Comparison of ENCODE assay signal across 8 cellular contexts in the genomic region with DNA sequence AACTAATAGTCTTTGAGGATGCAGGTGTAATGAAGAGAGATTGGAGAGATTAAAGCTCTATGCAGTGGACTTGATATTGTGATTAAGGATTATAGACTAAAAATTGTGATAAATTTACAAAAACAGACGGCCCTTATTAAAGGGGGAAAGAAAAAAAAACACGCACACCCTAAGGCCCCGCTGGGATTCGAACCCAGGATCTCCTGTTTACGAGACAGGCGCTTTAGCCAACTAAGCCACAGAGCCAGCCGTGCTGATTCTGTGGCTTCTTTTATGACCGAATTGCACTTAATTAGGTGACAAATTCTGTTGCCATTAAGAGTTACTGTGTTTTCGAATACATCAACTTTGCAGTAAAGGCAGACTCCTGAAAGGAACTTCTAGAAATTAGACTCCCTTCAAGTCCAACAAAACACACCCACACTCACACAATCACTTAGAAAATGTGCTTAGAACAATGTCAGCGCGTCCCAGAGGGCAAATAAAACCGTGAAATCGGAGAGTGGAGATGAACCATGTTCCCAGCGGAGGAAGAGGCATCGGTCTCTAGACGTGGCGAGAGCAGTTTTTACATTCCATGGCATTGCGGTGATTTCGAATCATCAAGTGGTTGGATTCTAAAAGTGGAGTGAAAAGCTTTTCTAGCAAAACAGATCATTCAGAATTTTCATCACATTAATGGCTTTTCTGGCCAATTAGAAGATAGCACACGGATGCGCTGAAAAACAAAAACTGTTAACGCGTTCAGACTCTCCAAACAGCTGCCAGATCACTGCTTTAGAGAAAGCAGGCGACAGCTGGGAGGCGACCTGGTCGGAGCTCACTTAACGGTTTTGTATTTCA.
DNase-seq lines count a peak whose midpoint lies in the region; ATAC-seq and TF ChIP-seq lines count a peak whose summit lies in the region.

No MANE protein-coding gene starts in this region.

- H3K9me3 ChIP-seq in ovary (no peaks in the 10 kb centered on the region), uterus (no peaks in the 10 kb centered on the region)

- H3K27me3 ChIP-seq in ovary (no peaks in the 10 kb centered on the region), uterus (no peaks in the 10 kb centered on the region)

- no peaks in the 10 kb centered on the region for H3K36me3 Mint-ChIP-seq in activated CD8-positive, alpha-beta T cell treated with anti-CD3 and anti-CD28 coated beads for 36 hours (ENCODE audit: low read depth)

- 0 to 1% (median 1%) methylated on average over 27 of the region's 27 CpGs for WGBS in ovary, 3 donors

- intact Hi-C loops in activated CD8-positive, alpha-beta T cell treated with anti-CD3 and anti-CD28 coated beads for 36 hours (cut with micrococcal nuclease) = no loop called here
- intact Hi-C loops in ovary (cut with DNase I) = no loop called here
- intact Hi-C loops in uterus (cut with DNase I; ENCODE audit: low total_unique reads) = no loop called here

- H3K4me3 ChIP-seq in fibroblast of pulmonary artery (replicated peaks; ENCODE audit: low read depth, low read length) (peak overlapping the region; percentile 70), ovary (peak overlapping the region; percentile 37), uterus (peak overlapping the region; percentile 31 to 39)

- peak overlapping the region; percentile 53 for H3K27ac ChIP-seq in C4-2B
- no peak overlapping the region for H3K27ac ChIP-seq in ovary
- H3K27ac ChIP-seq in uterus = peak overlapping the region; percentile 9 to 34

- DNase-seq in H4 (ENCODE audit: low spot score) (peak; percentile 61), NCI-H460 (ENCODE audit: extremely low read depth, low read depth) (peak; percentile 83), fibroblast of pulmonary artery (ENCODE audit: low read depth) (peak; percentile 80), ovary (peak; percentile 38 to 56 (median 51)), uterus (peak; percentile 42 to 45)
- DNase-seq in activated CD8-positive, alpha-beta T cell treated with anti-CD3 and anti-CD28 coated beads for 36 hours = peak; percentile 80

- H3K27me3 Mint-ChIP-seq in activated CD8-positive, alpha-beta T cell treated with anti-CD3 and anti-CD28 coated beads for 36 hours = peaks cover 55% of the 10 kb centered on the region

- no peaks in the 10 kb centered on the region for H3K36me3 ChIP-seq in ovary
- no peaks in the 10 kb centered on the region for H3K36me3 ChIP-seq in uterus

- POLR2A ChIA-PET in activated CD8-positive, alpha-beta T cell treated with anti-CD3 and anti-CD28 coated beads for 36 hours (lab: Charles Lee) = no interaction called here

- ATAC-seq in activated CD8-positive, alpha-beta T cell treated with anti-CD3 and anti-CD28 coated beads for 36 hours = peak; percentile 72
- ATAC-seq in GM18519 (IDR thresholded peaks at IDR 0.05; ENCODE audit: low FRiP score, unreplicated experiment) = no peak

- TF ChIP-seq POLR2A in ovary (IDR thresholded peaks at IDR 0.05) (no peak), uterus (IDR thresholded peaks at IDR 0.05) (no peak)

- no peaks in the 10 kb centered on the region for H3K9me3 Mint-ChIP-seq in activated CD8-positive, alpha-beta T cell treated with anti-CD3 and anti-CD28 coated beads for 36 hours

- CTCF ChIA-PET in activated CD8-positive, alpha-beta T cell treated with anti-CD3 and anti-CD28 coated beads for 36 hours (lab: Charles Lee) = interaction anchor here (0.9 to 1.7 kb wide), 3 partner anchors 10 to 117 kb away, joined by 3 to 7 read pairs (median 3); no protein-coding TSS in a partner anchor

- no peaks in the 10 kb centered on the region for H3K4me1 ChIP-seq in ovary (ENCODE audit: insufficient read depth)
- H3K4me1 ChIP-seq in uterus = no peaks in the 10 kb centered on the region

- no peak for TF ChIP-seq EP300 in ovary (IDR thresholded peaks at IDR 0.05)

- H3K4me1 Mint-ChIP-seq in activated CD8-positive, alpha-beta T cell treated with anti-CD3 and anti-CD28 coated beads for 36 hours (ENCODE audit: low read depth) = peaks cover 4% of the 10 kb centered on the region

- no peak overlapping the region for H3K27ac Mint-ChIP-seq in activated CD8-positive, alpha-beta T cell treated with anti-CD3 and anti-CD28 coated beads for 36 hours

- TF ChIP-seq CTCF in C4-2B (conservative IDR thresholded peaks at IDR 0.05) (no peak), fibroblast of pulmonary artery (IDR thresholded peaks at IDR 0.05; ENCODE audit: low read length, missing control alignments) (no peak), ovary (IDR thresholded peaks at IDR 0.05) (no peak), uterus (IDR thresholded peaks at IDR 0.05) (no peak)
- no peak for TF ChIP-seq CTCF in activated CD8-positive, alpha-beta T cell treated with anti-CD3 and anti-CD28 coated beads for 36 hours (IDR thresholded peaks at IDR 0.05)

- peak overlapping the region; percentile 81 for H3K4me3 Mint-ChIP-seq in activated CD8-positive, alpha-beta T cell treated with anti-CD3 and anti-CD28 coated beads for 36 hours

Comparison
In these comparisons a context has a peak if more than half of its experiments do, and no peak if none do; other contexts are left out.
1. H3K27ac ChIP-seq: peak in C4-2B (single experiment) and uterus (2 of 2); none in ovary (0 of 2).
2. Peak in every context shown above with its lines, with median percentiles within 50 percentile points of each other: DNase-seq and H3K4me3 ChIP-seq.